Comparison of ENCODE assay signal across 8 cellular contexts in genomic region chr10:104330168-104331117, GRCh38. TPM values are rescaled to one million over a fixed set of nuclear protein-coding genes. Genes with fewer than 3 reads are reported as not detected.
A peak's percentile ranks its signal among the peaks of the same experiment; 100 is the strongest.
DNase-seq lines count a peak whose midpoint lies in the region; ATAC-seq lines count a peak whose summit lies in the region.

No MANE protein-coding gene starts in this region.

- peaks cover 41% of the 10 kb centered on the region for H3K36me3 Mint-ChIP-seq in stimulated activated naive CD8-positive, alpha-beta T cell treated with anti-CD3 and anti-CD28 coated beads, Interleukin-15, Interleukin-2, amounts not matched to agents 100 ng/mL and 50 ng/mL, for 24 hours (ENCODE audit: low read depth)

- H3K4me3 Mint-ChIP-seq in stimulated activated naive CD8-positive, alpha-beta T cell treated with anti-CD3 and anti-CD28 coated beads, Interleukin-15, Interleukin-2, amounts not matched to agents 100 ng/mL and 50 ng/mL, for 24 hours, result peak overlapping the region; percentile 79

- no peaks in the 10 kb centered on the region for H3K9me3 Mint-ChIP-seq in stimulated activated naive CD8-positive, alpha-beta T cell treated with anti-CD3 and anti-CD28 coated beads, Interleukin-15, Interleukin-2, amounts not matched to agents 100 ng/mL and 50 ng/mL, for 24 hours

- peak overlapping the region; percentile 94 for H3K27ac Mint-ChIP-seq in stimulated activated naive CD8-positive, alpha-beta T cell treated with anti-CD3 and anti-CD28 coated beads, Interleukin-15, Interleukin-2, amounts not matched to agents 100 ng/mL and 50 ng/mL, for 24 hours

- DNase-seq in HT1080 (ENCODE audit: low read depth) (peak; percentile 49), astrocyte of the hippocampus (ENCODE audit: low read depth, low spot score) (peak; percentile 76), kidney tubule cell (ENCODE audit: low spot score) (peak; percentile 68), NCI-H2196 (lab: John Stamatoyannopoulos, UW; ENCODE audit: unreplicated experiment) (no peak), occipital lobe (lab: John Stamatoyannopoulos, UW) (no peak), cerebellar nuclear complex (lab: John Stamatoyannopoulos, UW) (no peak)

- ATAC-seq in GM18502 (IDR thresholded peaks at IDR 0.05; ENCODE audit: poor library complexity, unreplicated experiment), result no peak

- peaks cover 99% of the 10 kb centered on the region for H3K4me1 Mint-ChIP-seq in stimulated activated naive CD8-positive, alpha-beta T cell treated with anti-CD3 and anti-CD28 coated beads, Interleukin-15, Interleukin-2, amounts not matched to agents 100 ng/mL and 50 ng/mL, for 24 hours (ENCODE audit: low read depth)

- no peaks in the 10 kb centered on the region for H3K27me3 Mint-ChIP-seq in stimulated activated naive CD8-positive, alpha-beta T cell treated with anti-CD3 and anti-CD28 coated beads, Interleukin-15, Interleukin-2, amounts not matched to agents 100 ng/mL and 50 ng/mL, for 24 hours

RNA-seq across cellular contexts. Expression of gene ITPRIP, which starts 7.8 kb away (rescaled TPM):
- total RNA-seq in HT1080 (2014; rRNA removed; shearing (Covaris generic)), result 14.0 and 20.0 TPM in 2 replicates
- polyA plus RNA-seq in HT1080 (2015; cell fraction: cytosol; rRNA removed), result 64.3 and 65.9 TPM in 2 replicates
- 96.2 and 99.9 TPM in 2 replicates for polyA plus RNA-seq in HT1080 (2015; cell fraction: nucleus; rRNA removed)
- 1.6 TPM for total RNA-seq in occipital lobe

RNA-seq across cellular contexts. Expression of gene CFAP58, which starts 23.2 kb away (rescaled TPM):
- 0.58 and 1.8 TPM in 2 replicates for total RNA-seq in HT1080 (2014; rRNA removed; shearing (Covaris generic))
- polyA plus RNA-seq in HT1080 (2015; cell fraction: cytosol; rRNA removed), result 1.9 and 2.7 TPM in 2 replicates
- 2.3 and 3.9 TPM in 2 replicates for polyA plus RNA-seq in HT1080 (2015; cell fraction: nucleus; rRNA removed)
- total RNA-seq in occipital lobe, result 0.62 TPM

Comparison
In these comparisons a context has a peak if more than half of its experiments do, and no peak if none do; other contexts are left out.
1. DNase-seq: peak in HT1080 (single experiment), astrocyte of the hippocampus (single experiment) and kidney tubule cell (single experiment); none in NCI-H2196 (single experiment), occipital lobe (single experiment) and cerebellar nuclear complex (0 of 2).